Comparison of ENCODE assay signal across 9 cellular contexts in the genomic region with DNA sequence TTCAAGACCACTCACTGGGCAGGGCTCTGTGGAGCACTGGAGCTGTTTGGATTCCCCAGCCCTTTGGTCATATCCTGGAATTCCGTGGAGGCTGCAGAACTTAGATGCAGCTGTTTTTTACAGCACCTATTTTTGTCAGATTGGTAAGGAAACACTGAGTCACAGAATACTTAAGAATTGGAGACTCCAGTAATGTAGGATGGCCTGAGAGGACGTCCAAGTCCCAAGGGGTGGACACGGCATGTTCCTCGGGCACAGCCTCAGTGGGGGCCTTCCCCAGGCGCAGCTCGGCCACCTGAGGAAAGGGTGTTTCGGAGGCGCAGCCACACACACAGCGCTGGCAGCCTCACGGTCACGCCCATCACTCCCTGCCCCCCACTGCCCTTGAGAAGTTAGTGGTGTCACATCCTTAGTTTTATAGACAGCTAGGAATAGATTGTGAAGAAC. TPM values are rescaled to one million over a fixed set of nuclear protein-coding genes. Genes with fewer than 3 reads are reported as not detected.
DNase-seq lines count a peak whose midpoint lies in the region; ATAC-seq, FAIRE-seq and TF ChIP-seq lines count a peak whose summit lies in the region.
"Had no signal": no experiment of that assay in that cellular context is flagged by ENCODE, and none has a peak within 500 bp of the region (broad histone marks: within the 10 kb centered on the region; RNA-seq: fewer than 3 reads in every experiment).

No MANE protein-coding gene starts in this region.

- TF ChIP-seq POLR2A in right lobe of liver (IDR thresholded peaks at IDR 0.05): no peak
- TF ChIP-seq POLR2A in HepG2 (IDR thresholded peaks at IDR 0.05; ENCODE audit: insufficient read depth in 1 of 2, low read depth in 2 of 2, low read length in 2 of 2): no peak

- no TSS peak for BruUV-seq in HepG2 (replicated peaks; lab: Mats Ljungman, UMichigan)

- no peak for TF ChIP-seq EP300 in HepG2 (IDR thresholded peaks at IDR 0.05; ENCODE audit: low read depth in 2 of 2, low read length in 2 of 2)
- TF ChIP-seq EP300 in HepG2 (CRISPR knock-in tag; IDR thresholded peaks at IDR 0.05; ENCODE audit: borderline replicate concordance): no peak

- in situ Hi-C loops in HepG2 (cut with HindIII; ENCODE audit: extremely low pct_ligation_motif_present, low pct_unique_long_range_greater_than_20kb): no loop called here

- H3K9me3 ChIP-seq in right lobe of liver: no peaks in the 10 kb centered on the region
- H3K9me3 ChIP-seq in HepG2 (ENCODE audit: low read length): no peaks in the 10 kb centered on the region
- no peaks in the 10 kb centered on the region for H3K9me3 ChIP-seq in mucosa of rectum (ENCODE audit: control insufficient read depth in 2 of 2, low read length in 2 of 2)
- H3K9me3 ChIP-seq in aorta (ENCODE audit: control insufficient read depth, low read length): no peaks in the 10 kb centered on the region

- TF ChIP-seq CTCF in right lobe of liver (IDR thresholded peaks at IDR 0.05): no peak
- TF ChIP-seq CTCF in HepG2 (CRISPR knock-in tag; IDR thresholded peaks at IDR 0.05): no peak

- no peak overlapping the region for H3K9ac ChIP-seq in HepG2 (ENCODE audit: insufficient read depth, low read depth, low read length)
- no peak overlapping the region for H3K9ac ChIP-seq in mucosa of rectum (ENCODE audit: low read depth in 1 of 2, low read length in 2 of 2)

- H3K4me3 ChIP-seq in right lobe of liver (no peak overlapping the region), HepG2 (replicated peaks in 1 of 3; ENCODE audit: insufficient read depth in 1 of 3, low read depth in 2 of 3, low read length in 3 of 3) (no peak overlapping the region), mucosa of rectum (ENCODE audit: low read length in 2 of 2) (no peak overlapping the region), aorta (ENCODE audit: low read length in 2 of 2) (no peak overlapping the region)

- ATAC-seq in right lobe of liver: peak; percentile 35 to 61 (median 52)
- no peak for ATAC-seq in HepG2
- ATAC-seq in aorta (ENCODE audit: low FRiP score): peak; percentile 84
- no peak for ATAC-seq in GM21360 (IDR thresholded peaks at IDR 0.05; ENCODE audit: unreplicated experiment)
- ATAC-seq: natural killer cell had no signal

- DNase-seq in right lobe of liver: no peak
- DNase-seq in HepG2 (ENCODE audit: low spot score): no peak
- DNase-seq in dedifferentiated amniotic fluid mesenchymal stem cell (ENCODE audit: extremely low spot score): peak; percentile 62
- peak; percentile 71 to 86 for DNase-seq in aorta
- no peak for DNase-seq in putamen (ENCODE audit: low spot score)
- no peak for DNase-seq in SHP77 treated with DMSO at 0.1 percent for 48 hours (lab: John Stamatoyannopoulos, UW)
- DNase-seq: natural killer cell had no signal

- intact Hi-C loops in right lobe of liver (cut with DNase I): no loop called here
- intact Hi-C loops in HepG2 (cut with micrococcal nuclease; ENCODE audit: unreplicated experiment): no loop called here
- intact Hi-C loops in aorta (cut with DNase I): loop anchor here in 1 of 2 donors (2.0 kb wide), 1 partner anchor 13 kb away; no protein-coding TSS in a partner anchor

- no peak for TF ChIP-seq RAD21 in HepG2 (CRISPR knock-in tag; IDR thresholded peaks at IDR 0.05)

- no peak overlapping the region for H3K4me2 ChIP-seq in HepG2 (ENCODE audit: low read depth, low read length)

- H3K4me1 ChIP-seq in right lobe of liver (no peaks in the 10 kb centered on the region), HepG2 (ENCODE audit: insufficient read depth, low read length) (peaks cover 28% of the 10 kb centered on the region), mucosa of rectum (ENCODE audit: control insufficient read depth in 2 of 2, insufficient read depth in 2 of 2, low read length in 2 of 2) (peaks cover 0 to 2% of the 10 kb centered on the region in 2 donors), aorta (ENCODE audit: control insufficient read depth in 1 of 2, insufficient read depth in 2 of 2, low read length in 2 of 2) (peaks cover 3 to 11% of the 10 kb centered on the region in 2 donors)

- CTCF ChIA-PET in HepG2 (lab: Yijun Ruan, JAX; ENCODE audit: low intra/inter-chr PET ratio, low total read pairs): no interaction called here

- H2AFZ ChIP-seq in HepG2 (ENCODE audit: low read length): no peak overlapping the region

- WGBS in right lobe of liver (ENCODE audit: insufficient coverage, low coverage, low lambda C conversion rate, missing lambda C conversion rate): 84% methylated on average over 4 of the region's 11 CpGs
- WGBS in HepG2 (ENCODE audit: low lambda C conversion rate): 97% methylated on average over 11 of the region's 11 CpGs
- WGBS in aorta, 2 donors: 20 to 23% methylated on average over 11 of the region's 11 CpGs

- POLR2A ChIA-PET in HepG2 (lab: Yijun Ruan, JAX): no interaction called here

- no peak for FAIRE-seq in HepG2 (lab: Jason Lieb, UNC)

- no peak overlapping the region for H3K27ac ChIP-seq in right lobe of liver
- H3K27ac ChIP-seq in HepG2 (ENCODE audit: extremely low read length, insufficient read depth, low read length): no peak overlapping the region
- H3K27ac ChIP-seq in mucosa of rectum (ENCODE audit: low read depth in 2 of 2, low read length in 2 of 2): peak overlapping the region; percentile 7 to 52
- peak overlapping the region in 1 of 2 donors; percentile 65 for H3K27ac ChIP-seq in aorta (ENCODE audit: low read depth in 1 of 2, low read length in 2 of 2)

- H3K79me2 ChIP-seq in HepG2 (ENCODE audit: insufficient read depth, low read length): no peaks in the 10 kb centered on the region

- H3K36me3 ChIP-seq in right lobe of liver (no peaks in the 10 kb centered on the region), HepG2 (replicated peaks in 1 of 2; ENCODE audit: control insufficient read depth in 1 of 2, insufficient read depth in 2 of 2, low read length in 2 of 2) (peaks cover 0 to 3% of the 10 kb centered on the region in 2 experiments; a peak in 3 of 5 replicates), mucosa of rectum (ENCODE audit: control insufficient read depth in 2 of 2, insufficient read depth in 2 of 2, low read length in 2 of 2) (peaks cover 13 to 25% of the 10 kb centered on the region in 2 donors), aorta (ENCODE audit: control insufficient read depth in 1 of 2, insufficient read depth in 2 of 2, low read length in 1 of 2) (peaks cover 0 to 2% of the 10 kb centered on the region in 2 donors)

- no peaks in the 10 kb centered on the region for H4K20me1 ChIP-seq in HepG2 (ENCODE audit: insufficient read depth, low read length)

- H3K27me3 ChIP-seq in right lobe of liver: no peaks in the 10 kb centered on the region
- H3K27me3 ChIP-seq in HepG2 (ENCODE audit: control insufficient read depth in 1 of 2, insufficient read depth in 2 of 2, low read length in 2 of 2): no peaks in the 10 kb centered on the region
- H3K27me3 ChIP-seq in mucosa of rectum (ENCODE audit: control insufficient read depth in 2 of 2, insufficient read depth in 2 of 2, low read length in 2 of 2): no peaks in the 10 kb centered on the region
- no peaks in the 10 kb centered on the region for H3K27me3 ChIP-seq in aorta (ENCODE audit: control insufficient read depth in 1 of 2, insufficient read depth in 2 of 2, low read length in 1 of 2)

RNA-seq across cellular contexts. Expression of a gene that starts 14.8 kb away (rescaled TPM):
- 1 to 10 TPM in 5 of 6 experiments, under 1 TPM in 1; 0.68 to 3.6 (median 2.8) TPM for total RNA-seq in right lobe of liver
- total RNA-seq in HepG2 (2016; rRNA removed; fragmentation: Illumina TruSeq; extraction: Trizol): 6.4 and 11.4 TPM in 2 replicates
- total RNA-seq in HepG2 (2016; cell fraction: cytosol; rRNA removed; fragmentation: Illumina TruSeq; extraction: Trizol; ENCODE audit: low read depth): 3.0 and 3.5 TPM in 2 replicates
- 5.8 and 11.8 TPM in 2 replicates for total RNA-seq in HepG2 (2016; cell fraction: insoluble cytoplasmic fraction; rRNA removed; fragmentation: Illumina TruSeq; extraction: Trizol)
- total RNA-seq in HepG2 (2016; cell fraction: membrane; rRNA removed; fragmentation: Illumina TruSeq; extraction: Trizol): 9.3 and 9.7 TPM in 2 replicates
- total RNA-seq in HepG2 (2016; cell fraction: nucleus; rRNA removed; fragmentation: Illumina TruSeq; extraction: Trizol): 10.6 and 11.8 TPM in 2 replicates
- 4.8 and 5.2 TPM in 2 replicates for polyA plus RNA-seq in HepG2 (2011; rRNA removed)
- 4.0 and 4.1 TPM in 2 replicates for polyA plus RNA-seq in HepG2 (2011; cell fraction: cytosol; rRNA removed)
- 3.9 and 4.4 TPM in 2 replicates for polyA plus RNA-seq in HepG2 (2011; cell fraction: nucleus; rRNA removed)
- 4.5 and 5.6 TPM in 2 replicates for polyA plus RNA-seq in HepG2 (2012)
- 1.8 and 2.0 TPM in 2 replicates for polyA plus RNA-seq in HepG2 (2016; cell fraction: cytosol; fragmentation: Illumina TruSeq; extraction: Trizol; ENCODE audit: low read depth)
- 5.1 and 5.4 TPM in 2 replicates for polyA plus RNA-seq in HepG2 (2016; cell fraction: insoluble cytoplasmic fraction; fragmentation: Illumina TruSeq; extraction: Trizol; ENCODE audit: low read depth)
- 3.9 and 4.0 TPM in 2 replicates for polyA plus RNA-seq in HepG2 (2016; cell fraction: membrane; fragmentation: Illumina TruSeq; extraction: Trizol; ENCODE audit: low read depth)
- polyA plus RNA-seq in HepG2 (2016; cell fraction: nucleus; fragmentation: Illumina TruSeq; extraction: Trizol; ENCODE audit: insufficient read depth, low read depth): 17.5 and 18.2 TPM in 2 replicates
- 7.8 TPM in 2 replicates for polyA minus RNA-seq in HepG2 (2011; rRNA and poly(A)+ RNA removed; ENCODE audit: low replicate concordance)
- 3.1 and 3.6 TPM in 2 replicates for polyA minus RNA-seq in HepG2 (2011; cell fraction: cytosol; rRNA and poly(A)+ RNA removed)
- polyA minus RNA-seq in HepG2 (2011; cell fraction: nucleus; rRNA and poly(A)+ RNA removed): 4.5 and 6.3 TPM in 2 replicates
- total RNA-seq in aorta: 1 to 10 TPM; 1.3 to 1.8 TPM
- 1 to 10 TPM in 1 of 2 donors, under 1 TPM in 1; 0.13 to 2.1 TPM for polyA plus RNA-seq in aorta

RNA-seq across cellular contexts. Expression of a gene that starts 45.6 kb away (rescaled TPM):
- total RNA-seq in right lobe of liver: 10 to 100 TPM; 25.4 to 44.3 (median 35.9) TPM
- 21.8 and 24.9 TPM in 2 replicates for total RNA-seq in HepG2 (2016; rRNA removed; fragmentation: Illumina TruSeq; extraction: Trizol)
- 6.3 and 6.9 TPM in 2 replicates for total RNA-seq in HepG2 (2016; cell fraction: cytosol; rRNA removed; fragmentation: Illumina TruSeq; extraction: Trizol; ENCODE audit: low read depth)
- total RNA-seq in HepG2 (2016; cell fraction: insoluble cytoplasmic fraction; rRNA removed; fragmentation: Illumina TruSeq; extraction: Trizol): 21.4 and 25.3 TPM in 2 replicates
- 12.0 and 12.3 TPM in 2 replicates for total RNA-seq in HepG2 (2016; cell fraction: membrane; rRNA removed; fragmentation: Illumina TruSeq; extraction: Trizol)
- 19.9 and 26.2 TPM in 2 replicates for total RNA-seq in HepG2 (2016; cell fraction: nucleus; rRNA removed; fragmentation: Illumina TruSeq; extraction: Trizol)
- polyA plus RNA-seq in HepG2 (2011; rRNA removed): 16.6 and 20.2 TPM in 2 replicates
- polyA plus RNA-seq in HepG2 (2011; cell fraction: cytosol; rRNA removed): 9.1 and 11.6 TPM in 2 replicates
- 35.9 and 37.1 TPM in 2 replicates for polyA plus RNA-seq in HepG2 (2011; cell fraction: nucleus; rRNA removed)
- 13.4 and 13.9 TPM in 2 replicates for polyA plus RNA-seq in HepG2 (2012)
- 1.3 and 1.9 TPM in 2 replicates for polyA plus RNA-seq in HepG2 (2016; cell fraction: cytosol; fragmentation: Illumina TruSeq; extraction: Trizol; ENCODE audit: low read depth)
- polyA plus RNA-seq in HepG2 (2016; cell fraction: insoluble cytoplasmic fraction; fragmentation: Illumina TruSeq; extraction: Trizol; ENCODE audit: low read depth): 12.1 and 14.3 TPM in 2 replicates
- polyA plus RNA-seq in HepG2 (2016; cell fraction: membrane; fragmentation: Illumina TruSeq; extraction: Trizol; ENCODE audit: low read depth): 3.4 TPM in 2 replicates
- polyA plus RNA-seq in HepG2 (2016; cell fraction: nucleus; fragmentation: Illumina TruSeq; extraction: Trizol; ENCODE audit: insufficient read depth, low read depth): 41.6 and 44.8 TPM in 2 replicates
- polyA minus RNA-seq in HepG2 (2011; rRNA and poly(A)+ RNA removed; ENCODE audit: low replicate concordance): 28.0 and 42.8 TPM in 2 replicates
- polyA minus RNA-seq in HepG2 (2011; cell fraction: cytosol; rRNA and poly(A)+ RNA removed): 9.6 and 9.9 TPM in 2 replicates
- polyA minus RNA-seq in HepG2 (2011; cell fraction: nucleus; rRNA and poly(A)+ RNA removed): 25.4 and 26.4 TPM in 2 replicates
- total RNA-seq in aorta: 10 to 100 TPM; 53.4 to 81.8 TPM
- 10 to 100 TPM; 12.5 to 85.0 TPM for polyA plus RNA-seq in aorta

Comparison
In these comparisons a context has a peak if more than half of its experiments do, and no peak if none do; other contexts are left out.
1. ATAC-seq: peak in right lobe of liver (4 of 4) and aorta (single experiment); none in HepG2 (single experiment) and GM21360 (single experiment).
2. DNase-seq: peak in dedifferentiated amniotic fluid mesenchymal stem cell (single experiment) and aorta (2 of 2); none in right lobe of liver (0 of 3), HepG2 (single experiment), putamen (single experiment) and SHP77 treated with DMSO at 0.1 percent for 48 hours (single experiment).
3. H3K27ac ChIP-seq: peak in mucosa of rectum (2 of 2); none in right lobe of liver (0 of 3) and HepG2 (single experiment).